11 cellular contexts compared by ENCODE assay signal in the genomic region with DNA sequence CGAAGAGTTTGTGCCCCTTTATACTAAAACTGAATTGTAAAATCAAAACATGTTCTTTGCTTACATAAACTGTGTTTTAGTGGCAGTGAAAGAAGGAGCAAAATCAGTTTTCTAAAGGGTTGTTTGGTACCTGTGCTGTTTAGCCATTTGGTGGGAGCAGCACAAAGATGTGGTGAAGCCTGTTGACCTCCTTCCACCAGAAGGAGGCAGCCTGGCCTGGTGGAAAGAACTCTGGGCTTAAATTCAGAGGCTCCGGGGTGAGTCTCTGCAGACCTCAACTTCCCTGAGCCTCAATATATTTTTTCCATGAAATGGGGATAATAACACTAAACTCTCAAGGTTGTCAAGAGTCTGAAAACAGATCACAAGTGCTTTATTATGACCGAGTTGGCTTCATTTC.
DNase-seq lines count a peak whose midpoint lies in the region; FAIRE-seq and TF ChIP-seq lines count a peak whose summit lies in the region.
"Had no signal": no experiment of that assay in that cellular context is flagged by ENCODE, and none has a peak within 500 bp of the region (broad histone marks: within the 10 kb centered on the region; RNA-seq: fewer than 3 reads in every experiment).

No MANE protein-coding gene starts in this region.

- no peaks in the 10 kb centered on the region for H3K36me3 Mint-ChIP-seq in activated CD4-positive, alpha-beta memory T cell treated with anti-CD3 and anti-CD28 coated beads, Interleukin-2, amount 10 ng/mL, durations not matched to agents 7 days and 5 days (ENCODE audit: low read depth)

- FAIRE-seq in D721Med (lab: Jason Lieb, UNC): no peak
- FAIRE-seq: GM18507, islet of Langerhans had no signal

- POLR2A ChIA-PET in activated CD4-positive, alpha-beta memory T cell treated with anti-CD3 and anti-CD28 coated beads, Interleukin-2, amount 10 ng/mL, durations not matched to agents 7 days and 5 days (lab: Charles Lee): interaction anchor here (1.1 to 1.2 kb wide), 2 partner anchors 158 to 159 kb away, joined by 3 read pairs; no protein-coding TSS in a partner anchor

- H3K27me3 Mint-ChIP-seq in activated CD4-positive, alpha-beta memory T cell treated with anti-CD3 and anti-CD28 coated beads, Interleukin-2, amount 10 ng/mL, durations not matched to agents 7 days and 5 days: peaks cover 19% of the 10 kb centered on the region

- H3K4me3 Mint-ChIP-seq in activated CD4-positive, alpha-beta memory T cell treated with anti-CD3 and anti-CD28 coated beads, Interleukin-2, amount 10 ng/mL, durations not matched to agents 7 days and 5 days: no peak overlapping the region

- peaks cover 19% of the 10 kb centered on the region for H3K4me1 Mint-ChIP-seq in activated CD4-positive, alpha-beta memory T cell treated with anti-CD3 and anti-CD28 coated beads, Interleukin-2, amount 10 ng/mL, durations not matched to agents 7 days and 5 days

- no peaks in the 10 kb centered on the region for H3K9me3 Mint-ChIP-seq in activated CD4-positive, alpha-beta memory T cell treated with anti-CD3 and anti-CD28 coated beads, Interleukin-2, amount 10 ng/mL, durations not matched to agents 7 days and 5 days

- peak; percentile 10 for TF ChIP-seq CTCF in D721Med (IDR thresholded peaks at IDR 0.05; ENCODE audit: insufficient read depth, missing control alignments)
- TF ChIP-seq CTCF in GM20000 (IDR thresholded peaks at IDR 0.05; ENCODE audit: extremely low read depth, missing control alignments): no peak

- no peak overlapping the region for H3K27ac Mint-ChIP-seq in activated CD4-positive, alpha-beta memory T cell treated with anti-CD3 and anti-CD28 coated beads, Interleukin-2, amount 10 ng/mL, durations not matched to agents 7 days and 5 days

- no peak overlapping the region for H3K4me3 ChIP-seq in Jurkat, Clone E6-1 (ENCODE audit: low read length)

- CTCF ChIA-PET in activated CD4-positive, alpha-beta memory T cell treated with anti-CD3 and anti-CD28 coated beads, Interleukin-2, amount 10 ng/mL, durations not matched to agents 7 days and 5 days (lab: Charles Lee): interaction anchor here (0.6 to 1.7 kb wide), 4 partner anchors 10 to 678 kb away, joined by 3 read pairs; no protein-coding TSS in a partner anchor

- DNase-seq in D721Med (ENCODE audit: insufficient read length, low spot score) (no peak), medulla oblongata (ENCODE audit: extremely low spot score) (peak; percentile 7), cerebellar cortex (ENCODE audit: low spot score) (no peak), GM20000 (ENCODE audit: low spot score) (no peak), dermis blood vessel endothelial cell (no peak), NCI-H187 (lab: John Stamatoyannopoulos, UW) (no peak)
- peak; percentile 12 for DNase-seq in Jurkat, Clone E6-1 (ENCODE audit: low read depth, low spot score)
- DNase-seq in activated CD4-positive, alpha-beta memory T cell treated with anti-CD3 and anti-CD28 coated beads, Interleukin-2, amount 10 ng/mL, durations not matched to agents 7 days and 5 days: peak; percentile 37
- DNase-seq: NCI-H1417 treated with DMSO at 0.1 percent for 48 hours had no signal

Comparison
In these comparisons a context has a peak if more than half of its experiments do, and no peak if none do; other contexts are left out.
1. DNase-seq: peak in Jurkat, Clone E6-1 (single experiment), activated CD4-positive, alpha-beta memory T cell treated with anti-CD3 and anti-CD28 coated beads, Interleukin-2, amount 10 ng/mL, durations not matched to agents 7 days and 5 days (single experiment) and medulla oblongata (single experiment); none in D721Med (single experiment), cerebellar cortex (single experiment), GM20000 (single experiment), dermis blood vessel endothelial cell (single experiment) and NCI-H187 (0 of 2).